1 cellular context compared by ENCODE assay signal in the genomic region with DNA sequence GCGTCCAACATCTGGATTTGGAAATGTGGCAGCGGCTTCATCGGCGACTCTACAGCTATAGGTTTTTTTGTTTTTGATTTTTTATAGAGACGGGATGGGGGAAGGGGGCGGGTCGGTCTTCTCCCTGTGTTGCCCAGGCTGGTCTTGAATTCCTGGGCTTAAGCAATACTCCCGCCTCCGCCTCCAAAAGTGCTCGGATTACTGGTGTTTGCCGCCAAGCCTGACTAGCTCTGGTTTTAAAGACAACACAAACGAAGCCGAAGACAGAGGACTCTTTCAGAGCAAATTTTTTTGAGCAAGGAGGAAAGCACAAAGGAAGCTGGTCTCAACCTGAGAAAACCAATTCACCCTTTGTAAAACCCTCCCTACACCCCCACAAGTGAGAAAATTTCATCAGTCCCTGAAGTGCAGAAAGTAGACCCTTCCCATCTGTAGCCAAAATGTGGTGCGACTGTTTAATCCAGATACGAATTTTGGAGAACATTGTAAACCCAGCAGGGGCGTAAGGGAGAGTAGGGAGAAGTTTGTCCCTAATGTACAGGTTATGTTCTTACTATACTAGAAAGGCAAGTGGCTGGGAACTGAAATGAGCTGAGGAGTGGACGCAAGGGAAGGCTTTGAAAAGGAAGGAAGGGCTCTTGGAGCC.
TF ChIP-seq lines count a peak whose summit lies in the region.

No MANE protein-coding gene starts in this region.

TF ChIP-seq in HepG2, 621 proteins besides CTCF, POLR2A, EP300 and RAD21 (continued from another document):
- TF ChIP-seq, protein P1, sequence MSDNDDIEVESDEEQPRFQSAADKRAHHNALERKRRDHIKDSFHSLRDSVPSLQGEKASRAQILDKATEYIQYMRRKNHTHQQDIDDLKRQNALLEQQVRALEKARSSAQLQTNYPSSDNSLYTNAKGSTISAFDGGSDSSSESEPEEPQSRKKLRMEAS (IDR thresholded peaks at IDR 0.05) = no peak
- TF ChIP-seq, protein P2, sequence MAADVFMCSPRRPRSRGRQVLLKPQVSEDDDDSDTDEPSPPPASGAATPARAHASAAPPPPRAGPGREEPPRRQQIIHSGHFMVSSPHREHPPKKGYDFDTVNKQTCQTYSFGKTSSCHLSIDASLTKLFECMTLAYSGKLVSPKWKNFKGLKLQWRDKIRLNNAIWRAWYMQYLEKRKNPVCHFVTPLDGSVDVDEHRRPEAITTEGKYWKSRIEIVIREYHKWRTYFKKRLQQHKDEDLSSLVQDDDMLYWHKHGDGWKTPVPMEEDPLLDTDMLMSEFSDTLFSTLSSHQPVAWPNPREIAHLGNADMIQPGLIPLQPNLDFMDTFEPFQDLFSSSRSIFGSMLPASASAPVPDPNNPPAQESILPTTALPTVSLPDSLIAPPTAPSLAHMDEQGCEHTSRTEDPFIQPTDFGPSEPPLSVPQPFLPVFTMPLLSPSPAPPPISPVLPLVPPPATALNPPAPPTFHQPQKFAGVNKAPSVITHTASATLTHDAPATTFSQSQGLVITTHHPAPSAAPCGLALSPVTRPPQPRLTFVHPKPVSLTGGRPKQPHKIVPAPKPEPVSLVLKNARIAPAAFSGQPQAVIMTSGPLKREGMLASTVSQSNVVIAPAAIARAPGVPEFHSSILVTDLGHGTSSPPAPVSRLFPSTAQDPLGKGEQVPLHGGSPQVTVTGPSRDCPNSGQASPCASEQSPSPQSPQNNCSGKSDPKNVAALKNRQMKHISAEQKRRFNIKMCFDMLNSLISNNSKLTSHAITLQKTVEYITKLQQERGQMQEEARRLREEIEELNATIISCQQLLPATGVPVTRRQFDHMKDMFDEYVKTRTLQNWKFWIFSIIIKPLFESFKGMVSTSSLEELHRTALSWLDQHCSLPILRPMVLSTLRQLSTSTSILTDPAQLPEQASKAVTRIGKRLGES (CRISPR knock-in tag; IDR thresholded peaks at IDR 0.05; ENCODE audit: borderline replicate concordance) = no peak
- TF ChIP-seq ZNF83 (CRISPR knock-in tag; IDR thresholded peaks at IDR 0.05; ENCODE audit: borderline replicate concordance) (no peak), ZNF891 (CRISPR knock-in tag; IDR thresholded peaks at IDR 0.05) (no peak), TRIM22 (IDR thresholded peaks at IDR 0.05) (no peak), THYN1 (CRISPR knock-in tag; IDR thresholded peaks at IDR 0.05; ENCODE audit: borderline replicate concordance, low read depth) (no peak), MED13 (CRISPR knock-in tag; IDR thresholded peaks at IDR 0.05) (no peak), ZNF264 (CRISPR knock-in tag; IDR thresholded peaks at IDR 0.05) (peak; percentile 98), ZNF770 (CRISPR knock-in tag; IDR thresholded peaks at IDR 0.05) (no peak), ERF (CRISPR knock-in tag; IDR thresholded peaks at IDR 0.05) (no peak), ZBTB42 (CRISPR knock-in tag; IDR thresholded peaks at IDR 0.05) (no peak), POLR2AphosphoS5 (IDR thresholded peaks at IDR 0.05; ENCODE audit: low read depth, low read length) (no peak), JUN (CRISPR knock-in tag; IDR thresholded peaks at IDR 0.05) (no peak), CENPT (CRISPR knock-in tag; IDR thresholded peaks at IDR 0.05; ENCODE audit: low read depth) (no peak), ZNF580 (CRISPR knock-in tag; IDR thresholded peaks at IDR 0.05; ENCODE audit: borderline replicate concordance, low read depth) (no peak), EZH2 (conservative IDR thresholded peaks at IDR 0.05; ENCODE audit: low read depth, low read length) (peak; percentile 50; the same call in 1 of the 2 replicates), ZNF629 (CRISPR knock-in tag; conservative IDR thresholded peaks at IDR 0.05) (no peak), ZNF33B (CRISPR knock-in tag; IDR thresholded peaks at IDR 0.05) (no peak), KLF6 (CRISPR knock-in tag; IDR thresholded peaks at IDR 0.05) (no peak), ZNF790 (CRISPR knock-in tag; IDR thresholded peaks at IDR 0.05; ENCODE audit: borderline replicate concordance) (no peak), PPARG (CRISPR knock-in tag; conservative IDR thresholded peaks at IDR 0.05) (no peak), ZFP36 (IDR thresholded peaks at IDR 0.05; ENCODE audit: borderline replicate concordance, low read depth, low read length, partially characterized antibody) (peak; percentile 9), ZFP62 (CRISPR knock-in tag; IDR thresholded peaks at IDR 0.05) (no peak), ZSCAN9 (CRISPR knock-in tag; IDR thresholded peaks at IDR 0.05; ENCODE audit: borderline replicate concordance) (no peak), ZNF784 (CRISPR knock-in tag; IDR thresholded peaks at IDR 0.05; ENCODE audit: borderline replicate concordance) (no peak), ZMAT3 (CRISPR knock-in tag; conservative IDR thresholded peaks at IDR 0.05) (no peak)
- TF ChIP-seq, protein P3, sequence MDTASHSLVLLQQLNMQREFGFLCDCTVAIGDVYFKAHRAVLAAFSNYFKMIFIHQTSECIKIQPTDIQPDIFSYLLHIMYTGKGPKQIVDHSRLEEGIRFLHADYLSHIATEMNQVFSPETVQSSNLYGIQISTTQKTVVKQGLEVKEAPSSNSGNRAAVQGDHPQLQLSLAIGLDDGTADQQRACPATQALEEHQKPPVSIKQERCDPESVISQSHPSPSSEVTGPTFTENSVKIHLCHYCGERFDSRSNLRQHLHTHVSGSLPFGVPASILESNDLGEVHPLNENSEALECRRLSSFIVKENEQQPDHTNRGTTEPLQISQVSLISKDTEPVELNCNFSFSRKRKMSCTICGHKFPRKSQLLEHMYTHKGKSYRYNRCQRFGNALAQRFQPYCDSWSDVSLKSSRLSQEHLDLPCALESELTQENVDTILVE (CRISPR knock-in tag; IDR thresholded peaks at IDR 0.05) = no peak
- TF ChIP-seq, protein P4, sequence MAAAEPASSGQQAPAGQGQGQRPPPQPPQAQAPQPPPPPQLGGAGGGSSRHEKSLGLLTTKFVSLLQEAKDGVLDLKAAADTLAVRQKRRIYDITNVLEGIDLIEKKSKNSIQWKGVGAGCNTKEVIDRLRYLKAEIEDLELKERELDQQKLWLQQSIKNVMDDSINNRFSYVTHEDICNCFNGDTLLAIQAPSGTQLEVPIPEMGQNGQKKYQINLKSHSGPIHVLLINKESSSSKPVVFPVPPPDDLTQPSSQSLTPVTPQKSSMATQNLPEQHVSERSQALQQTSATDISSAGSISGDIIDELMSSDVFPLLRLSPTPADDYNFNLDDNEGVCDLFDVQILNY (CRISPR knock-in tag; conservative IDR thresholded peaks at IDR 0.05) = no peak
- TF ChIP-seq, protein P5, sequence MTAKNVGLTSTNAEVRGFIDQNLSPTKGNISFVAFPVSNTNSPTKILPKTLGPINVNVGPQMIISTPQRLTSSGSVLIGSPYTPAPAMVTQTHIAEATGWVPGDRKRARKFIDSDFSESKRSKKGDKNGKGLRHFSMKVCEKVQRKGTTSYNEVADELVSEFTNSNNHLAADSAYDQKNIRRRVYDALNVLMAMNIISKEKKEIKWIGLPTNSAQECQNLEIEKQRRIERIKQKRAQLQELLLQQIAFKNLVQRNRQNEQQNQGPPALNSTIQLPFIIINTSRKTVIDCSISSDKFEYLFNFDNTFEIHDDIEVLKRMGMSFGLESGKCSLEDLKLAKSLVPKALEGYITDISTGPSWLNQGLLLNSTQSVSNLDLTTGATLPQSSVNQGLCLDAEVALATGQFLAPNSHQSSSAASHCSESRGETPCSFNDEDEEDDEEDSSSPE (CRISPR knock-in tag; IDR thresholded peaks at IDR 0.05) = 0 out of 2 replicates have a peak, but pooled peaks have one; percentile 17
- TF ChIP-seq, protein P6, sequence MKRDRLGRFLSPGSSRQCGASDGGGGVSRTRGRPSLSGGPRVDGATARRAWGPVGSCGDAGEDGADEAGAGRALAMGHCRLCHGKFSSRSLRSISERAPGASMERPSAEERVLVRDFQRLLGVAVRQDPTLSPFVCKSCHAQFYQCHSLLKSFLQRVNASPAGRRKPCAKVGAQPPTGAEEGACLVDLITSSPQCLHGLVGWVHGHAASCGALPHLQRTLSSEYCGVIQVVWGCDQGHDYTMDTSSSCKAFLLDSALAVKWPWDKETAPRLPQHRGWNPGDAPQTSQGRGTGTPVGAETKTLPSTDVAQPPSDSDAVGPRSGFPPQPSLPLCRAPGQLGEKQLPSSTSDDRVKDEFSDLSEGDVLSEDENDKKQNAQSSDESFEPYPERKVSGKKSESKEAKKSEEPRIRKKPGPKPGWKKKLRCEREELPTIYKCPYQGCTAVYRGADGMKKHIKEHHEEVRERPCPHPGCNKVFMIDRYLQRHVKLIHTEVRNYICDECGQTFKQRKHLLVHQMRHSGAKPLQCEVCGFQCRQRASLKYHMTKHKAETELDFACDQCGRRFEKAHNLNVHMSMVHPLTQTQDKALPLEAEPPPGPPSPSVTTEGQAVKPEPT (CRISPR knock-in tag; IDR thresholded peaks at IDR 0.05; ENCODE audit: low read depth) = no peak
- TF ChIP-seq, protein P7, sequence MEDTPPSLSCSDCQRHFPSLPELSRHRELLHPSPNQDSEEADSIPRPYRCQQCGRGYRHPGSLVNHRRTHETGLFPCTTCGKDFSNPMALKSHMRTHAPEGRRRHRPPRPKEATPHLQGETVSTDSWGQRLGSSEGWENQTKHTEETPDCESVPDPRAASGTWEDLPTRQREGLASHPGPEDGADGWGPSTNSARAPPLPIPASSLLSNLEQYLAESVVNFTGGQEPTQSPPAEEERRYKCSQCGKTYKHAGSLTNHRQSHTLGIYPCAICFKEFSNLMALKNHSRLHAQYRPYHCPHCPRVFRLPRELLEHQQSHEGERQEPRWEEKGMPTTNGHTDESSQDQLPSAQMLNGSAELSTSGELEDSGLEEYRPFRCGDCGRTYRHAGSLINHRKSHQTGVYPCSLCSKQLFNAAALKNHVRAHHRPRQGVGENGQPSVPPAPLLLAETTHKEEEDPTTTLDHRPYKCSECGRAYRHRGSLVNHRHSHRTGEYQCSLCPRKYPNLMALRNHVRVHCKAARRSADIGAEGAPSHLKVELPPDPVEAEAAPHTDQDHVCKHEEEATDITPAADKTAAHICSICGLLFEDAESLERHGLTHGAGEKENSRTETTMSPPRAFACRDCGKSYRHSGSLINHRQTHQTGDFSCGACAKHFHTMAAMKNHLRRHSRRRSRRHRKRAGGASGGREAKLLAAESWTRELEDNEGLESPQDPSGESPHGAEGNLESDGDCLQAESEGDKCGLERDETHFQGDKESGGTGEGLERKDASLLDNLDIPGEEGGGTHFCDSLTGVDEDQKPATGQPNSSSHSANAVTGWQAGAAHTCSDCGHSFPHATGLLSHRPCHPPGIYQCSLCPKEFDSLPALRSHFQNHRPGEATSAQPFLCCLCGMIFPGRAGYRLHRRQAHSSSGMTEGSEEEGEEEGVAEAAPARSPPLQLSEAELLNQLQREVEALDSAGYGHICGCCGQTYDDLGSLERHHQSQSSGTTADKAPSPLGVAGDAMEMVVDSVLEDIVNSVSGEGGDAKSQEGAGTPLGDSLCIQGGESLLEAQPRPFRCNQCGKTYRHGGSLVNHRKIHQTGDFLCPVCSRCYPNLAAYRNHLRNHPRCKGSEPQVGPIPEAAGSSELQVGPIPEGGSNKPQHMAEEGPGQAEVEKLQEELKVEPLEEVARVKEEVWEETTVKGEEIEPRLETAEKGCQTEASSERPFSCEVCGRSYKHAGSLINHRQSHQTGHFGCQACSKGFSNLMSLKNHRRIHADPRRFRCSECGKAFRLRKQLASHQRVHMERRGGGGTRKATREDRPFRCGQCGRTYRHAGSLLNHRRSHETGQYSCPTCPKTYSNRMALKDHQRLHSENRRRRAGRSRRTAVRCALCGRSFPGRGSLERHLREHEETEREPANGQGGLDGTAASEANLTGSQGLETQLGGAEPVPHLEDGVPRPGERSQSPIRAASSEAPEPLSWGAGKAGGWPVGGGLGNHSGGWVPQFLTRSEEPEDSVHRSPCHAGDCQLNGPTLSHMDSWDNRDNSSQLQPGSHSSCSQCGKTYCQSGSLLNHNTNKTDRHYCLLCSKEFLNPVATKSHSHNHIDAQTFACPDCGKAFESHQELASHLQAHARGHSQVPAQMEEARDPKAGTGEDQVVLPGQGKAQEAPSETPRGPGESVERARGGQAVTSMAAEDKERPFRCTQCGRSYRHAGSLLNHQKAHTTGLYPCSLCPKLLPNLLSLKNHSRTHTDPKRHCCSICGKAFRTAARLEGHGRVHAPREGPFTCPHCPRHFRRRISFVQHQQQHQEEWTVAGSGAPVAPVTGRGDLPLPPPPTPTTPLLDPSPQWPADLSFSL (CRISPR knock-in tag; IDR thresholded peaks at IDR 0.05) = no peak
